26 cellular contexts compared by ENCODE assay signal in genomic region chr20:20248620-20249200, GRCh38.
A peak's percentile ranks its signal among the peaks of the same experiment; 100 is the strongest.
DNase-seq lines count a peak whose midpoint lies in the region; ATAC-seq and FAIRE-seq lines count a peak whose summit lies in the region.
"Had no signal": no experiment of that assay in that cellular context is flagged by ENCODE, and none has a peak within 500 bp of the region (broad histone marks: within the 10 kb centered on the region; RNA-seq: fewer than 3 reads in every experiment).

No MANE protein-coding gene starts in this region.

- DNase-seq in GM18507 (ENCODE audit: extremely low spot score, insufficient read length, low read depth) (no peak), NOMO-1 treated with DMSO at 0.1 percent for 48 hours (lab: John Stamatoyannopoulos, UW; ENCODE audit: unreplicated experiment) (peak; percentile 67), T-helper 1 cell (no peak)
- DNase-seq: activated CD8-positive, alpha-beta memory T cell treated with anti-CD3 and anti-CD28 coated beads, Interleukin-2, amount 10 ng/mL, durations not matched to agents 7 days and 5 days; activated naive CD4-positive, alpha-beta T cell; activated T-cell treated with anti-CD3 and anti-CD28 coated beads, Interleukin-2, amount 50 U/mL, for 48 hours; central memory CD4-positive, alpha-beta T cell; DMS79 treated with DMSO at 0.1 percent for 48 hours; gastrocnemius medialis; GF-D8; HCEC 1CT; IMR-90; left cardiac atrium; mammary epithelial cell; NCI-H1105 treated with DMSO at 0.1 percent for 48 hours; NCI-H2029; NCI-H226; NCI-H69; ovary; stimulated activated CD4-positive, alpha-beta T cell treated with anti-CD3 and anti-CD28 coated beads, Interleukin-1b, Interleukin-23, amount 100 ng/mL, for 48 hours; stimulated activated CD8-positive, alpha-beta memory T cell treated with anti-CD3 and anti-CD28 coated beads, Interleukin-4, amount 100 ng/mL, for 48 hours had no signal

- H3K4me3 Mint-ChIP-seq in stimulated activated memory B cell treated with anti-CD40 and anti-IgM and Interleukin-4, amounts not matched to agents 10 μg/mL and 1 μg/mL and 100 μg/mL, for 72 hours, result no peak overlapping the region
- H3K4me3 Mint-ChIP-seq: activated CD8-positive, alpha-beta memory T cell treated with anti-CD3 and anti-CD28 coated beads, Interleukin-2, amount 10 ng/mL, durations not matched to agents 7 days and 5 days; T-helper 2 cell treated with Interferon-gamma antibody and Interleukin-4, amounts not matched to agents 5 μg/mL and 100 μg/mL, for 36 hours had no signal

- FAIRE-seq in GM18507 (lab: Jason Lieb, UNC), result peak; percentile 18

- no peaks in the 10 kb centered on the region for H3K36me3 Mint-ChIP-seq in stimulated activated memory B cell treated with anti-CD40 and anti-IgM and Interleukin-4, amounts not matched to agents 10 μg/mL and 1 μg/mL and 100 μg/mL, for 72 hours
- H3K36me3 Mint-ChIP-seq: activated CD8-positive, alpha-beta memory T cell treated with anti-CD3 and anti-CD28 coated beads, Interleukin-2, amount 10 ng/mL, durations not matched to agents 7 days and 5 days had no signal

- ATAC-seq in HG02870 (IDR thresholded peaks at IDR 0.05; ENCODE audit: unreplicated experiment) (peak; percentile 87), HG02678 (IDR thresholded peaks at IDR 0.05; ENCODE audit: unreplicated experiment) (no peak), GM18907 (IDR thresholded peaks at IDR 0.05; ENCODE audit: unreplicated experiment) (no peak)
- peak; percentile 55 for ATAC-seq in stimulated activated memory B cell treated with anti-CD40 and anti-IgM and Interleukin-4, amounts not matched to agents 10 μg/mL and 1 μg/mL and 100 μg/mL, for 72 hours
- ATAC-seq: activated CD8-positive, alpha-beta memory T cell treated with anti-CD3 and anti-CD28 coated beads, Interleukin-2, amount 10 ng/mL, durations not matched to agents 7 days and 5 days; gastrocnemius medialis; left cardiac atrium had no signal

- H3K9me3 Mint-ChIP-seq in stimulated activated memory B cell treated with anti-CD40 and anti-IgM and Interleukin-4, amounts not matched to agents 10 μg/mL and 1 μg/mL and 100 μg/mL, for 72 hours, result peaks cover 5% of the 10 kb centered on the region
- H3K9me3 Mint-ChIP-seq: T-helper 2 cell treated with Interferon-gamma antibody and Interleukin-4, amounts not matched to agents 5 μg/mL and 100 μg/mL, for 36 hours had no signal

- H3K27ac Mint-ChIP-seq in stimulated activated memory B cell treated with anti-CD40 and anti-IgM and Interleukin-4, amounts not matched to agents 10 μg/mL and 1 μg/mL and 100 μg/mL, for 72 hours, result no peak overlapping the region
- H3K27ac Mint-ChIP-seq: activated CD8-positive, alpha-beta memory T cell treated with anti-CD3 and anti-CD28 coated beads, Interleukin-2, amount 10 ng/mL, durations not matched to agents 7 days and 5 days; T-helper 2 cell treated with Interferon-gamma antibody and Interleukin-4, amounts not matched to agents 5 μg/mL and 100 μg/mL, for 36 hours had no signal

- H3K4me1 Mint-ChIP-seq in stimulated activated memory B cell treated with anti-CD40 and anti-IgM and Interleukin-4, amounts not matched to agents 10 μg/mL and 1 μg/mL and 100 μg/mL, for 72 hours, result no peaks in the 10 kb centered on the region
- H3K4me1 Mint-ChIP-seq: activated CD8-positive, alpha-beta memory T cell treated with anti-CD3 and anti-CD28 coated beads, Interleukin-2, amount 10 ng/mL, durations not matched to agents 7 days and 5 days had no signal

- peaks cover 50% of the 10 kb centered on the region for H3K27me3 Mint-ChIP-seq in stimulated activated memory B cell treated with anti-CD40 and anti-IgM and Interleukin-4, amounts not matched to agents 10 μg/mL and 1 μg/mL and 100 μg/mL, for 72 hours
- H3K27me3 Mint-ChIP-seq: activated CD8-positive, alpha-beta memory T cell treated with anti-CD3 and anti-CD28 coated beads, Interleukin-2, amount 10 ng/mL, durations not matched to agents 7 days and 5 days had no signal

Comparison
In these comparisons a context has a peak if more than half of its experiments do, and no peak if none do; other contexts are left out.
1. ATAC-seq: peak in HG02870 (single experiment) and stimulated activated memory B cell treated with anti-CD40 and anti-IgM and Interleukin-4, amounts not matched to agents 10 μg/mL and 1 μg/mL and 100 μg/mL, for 72 hours (single experiment); none in HG02678 (single experiment) and GM18907 (single experiment).